Comparison of ENCODE assay signal across 5 cellular contexts in genomic region chr9:133072210-133072609, GRCh38. TPM values are rescaled to one million over a fixed set of nuclear protein-coding genes. Genes with fewer than 3 reads are reported as not detected.
DNase-seq lines count a peak whose midpoint lies in the region; ATAC-seq and TF ChIP-seq lines count a peak whose summit lies in the region.
"Not testable (repeated sequence)": the region's sequence is repeated elsewhere in the genome, so short reads cannot be mapped to it uniquely, and the experiment has no call there.

No MANE protein-coding gene starts in this region.

- TF ChIP-seq CTCF in RWPE1 (conservative IDR thresholded peaks at IDR 0.05; ENCODE audit: low read depth); body of pancreas (IDR thresholded peaks at IDR 0.05); chondrocyte (IDR thresholded peaks at IDR 0.05): not testable (repeated sequence)

- not testable (repeated sequence) for H4K20me1 ChIP-seq in BLaER1

- peak overlapping the region; percentile 43; the same call in 1 of the 2 replicates for H3K4me2 ChIP-seq in BLaER1

- peak in 1 of 3 donors; percentile 45 for TF ChIP-seq POLR2A in body of pancreas (IDR thresholded peaks at IDR 0.05)

- H3K4me1 Mint-ChIP-seq in chondrocyte (ENCODE audit: low read depth): peaks cover 37% of the 10 kb centered on the region
- not testable (repeated sequence) for H3K4me1 Mint-ChIP-seq in stimulated activated effector memory CD8-positive, alpha-beta T cell treated with anti-CD3 and anti-CD28 coated beads, Interleukin-12 subunit alpha, Interleukin-12 subunit beta, amount 100 ng/mL, for 72 hours

- H3K4me3 Mint-ChIP-seq in chondrocyte (ENCODE audit: unreplicated experiment); stimulated activated effector memory CD8-positive, alpha-beta T cell treated with anti-CD3 and anti-CD28 coated beads, Interleukin-12 subunit alpha, Interleukin-12 subunit beta, amount 100 ng/mL, for 72 hours: not testable (repeated sequence)

- H3K9me3 ChIP-seq in BLaER1, body of pancreas: not testable (repeated sequence)

- 40 to 42% methylated on average over 5 of the region's 5 CpGs for whole genome bisulfite sequencing in body of pancreas, 2 donors

- not testable (repeated sequence) for H3K4me3 ChIP-seq in BLaER1, body of pancreas

- peak; percentile 8 for ATAC-seq in body of pancreas
- ATAC-seq in stimulated activated effector memory CD8-positive, alpha-beta T cell treated with anti-CD3 and anti-CD28 coated beads, Interleukin-12 subunit alpha, Interleukin-12 subunit beta, amount 100 ng/mL, for 72 hours: not testable (repeated sequence)

- not testable (repeated sequence) for H3K27me3 Mint-ChIP-seq in chondrocyte (ENCODE audit: low read depth)

- not testable (repeated sequence) for H3K36me3 ChIP-seq in BLaER1; body of pancreas (replicated peaks in 1 of 2; ENCODE audit: insufficient read depth in 1 of 2, low read depth in 2 of 2)

- H3K36me3 Mint-ChIP-seq in chondrocyte (ENCODE audit: low read depth): not testable (repeated sequence)
- H3K36me3 Mint-ChIP-seq in stimulated activated effector memory CD8-positive, alpha-beta T cell treated with anti-CD3 and anti-CD28 coated beads, Interleukin-12 subunit alpha, Interleukin-12 subunit beta, amount 100 ng/mL, for 72 hours: peaks cover 12% of the 10 kb centered on the region

- not testable (repeated sequence) for H3K9ac ChIP-seq in BLaER1

- H3K27me3 ChIP-seq in BLaER1, body of pancreas: not testable (repeated sequence)

- not testable (repeated sequence) for DNase-seq in RWPE1 (ENCODE audit: low spot score); stimulated activated effector memory CD8-positive, alpha-beta T cell treated with anti-CD3 and anti-CD28 coated beads, Interleukin-12 subunit alpha, Interleukin-12 subunit beta, amount 100 ng/mL, for 72 hours (ENCODE audit: low spot score in 2 of 2)
- peak in 3 of 4 donors; percentile 53 to 61 (median 59) for DNase-seq in body of pancreas
- DNase-seq in chondrocyte (ENCODE audit: low spot score): peak; percentile 10

- POLR2A ChIA-PET in RWPE1 (lab: Yijun Ruan, JAX; ENCODE audit: low non-redundant PET): not testable (repeated sequence)

- not testable (repeated sequence) for H3K9me3 Mint-ChIP-seq in chondrocyte (ENCODE audit: low read depth); stimulated activated effector memory CD8-positive, alpha-beta T cell treated with anti-CD3 and anti-CD28 coated beads, Interleukin-12 subunit alpha, Interleukin-12 subunit beta, amount 100 ng/mL, for 72 hours

- not testable (repeated sequence) for H3K27ac ChIP-seq in BLaER1
- H3K27ac ChIP-seq in RWPE1: peak overlapping the region; percentile 4
- H3K27ac ChIP-seq in body of pancreas: peak overlapping the region in 3 of 4 donors; percentile 52 to 65 (median 54)

- H3K4me1 ChIP-seq in BLaER1: peaks cover 22% of the 10 kb centered on the region
- peaks cover 22% of the 10 kb centered on the region for H3K4me1 ChIP-seq in body of pancreas

- CTCF ChIA-PET in RWPE1 (lab: Yijun Ruan, JAX): interaction anchor here (0.8 kb wide), 1 partner anchor 31 kb away, joined by 4 read pairs; no protein-coding TSS in a partner anchor

- not testable (repeated sequence) for H3K27ac Mint-ChIP-seq in chondrocyte (ENCODE audit: unreplicated experiment)
- H3K27ac Mint-ChIP-seq in stimulated activated effector memory CD8-positive, alpha-beta T cell treated with anti-CD3 and anti-CD28 coated beads, Interleukin-12 subunit alpha, Interleukin-12 subunit beta, amount 100 ng/mL, for 72 hours: peak overlapping the region; percentile 52

- intact Hi-C loops in body of pancreas (cut with DNase I): not testable (repeated sequence)

RNA-seq across cellular contexts. Expression of gene CEL, which starts 10.4 kb away (rescaled TPM):
- 1,000 to 10,000 TPM; 8,438 to 9,209 TPM for total RNA-seq in body of pancreas
- 0.87 to 1.5 TPM (median 1.1 TPM) in 3 replicates for total RNA-seq in chondrocyte

RNA-seq across cellular contexts. Expression of gene GTF3C5, which starts 41.4 kb away (rescaled TPM):
- 10 to 100 TPM; 43.1 to 57.7 TPM for total RNA-seq in body of pancreas
- 36.5 to 46.3 TPM (median 38.5 TPM) in 3 replicates for total RNA-seq in chondrocyte

RNA-seq across cellular contexts. Expression of gene RALGDS, which starts 48.8 kb away (rescaled TPM):
- 10 to 100 TPM; 27.8 to 64.6 TPM for total RNA-seq in body of pancreas
- total RNA-seq in chondrocyte: 16.1 to 19.0 TPM (median 17.5 TPM) in 3 replicates

Comparison
In these comparisons a context has a peak if more than half of its experiments do, and no peak if none do; other contexts are left out.
1. RNA of gene CEL, which starts 10.4 kb away (total RNA-seq): 8,438 to 9,209 TPM in body of pancreas; 0.87 to 1.5 TPM in chondrocyte; every median in the first group is over 1,000 times any median in the second.